22 cellular contexts compared by ENCODE assay signal in the genomic region with DNA sequence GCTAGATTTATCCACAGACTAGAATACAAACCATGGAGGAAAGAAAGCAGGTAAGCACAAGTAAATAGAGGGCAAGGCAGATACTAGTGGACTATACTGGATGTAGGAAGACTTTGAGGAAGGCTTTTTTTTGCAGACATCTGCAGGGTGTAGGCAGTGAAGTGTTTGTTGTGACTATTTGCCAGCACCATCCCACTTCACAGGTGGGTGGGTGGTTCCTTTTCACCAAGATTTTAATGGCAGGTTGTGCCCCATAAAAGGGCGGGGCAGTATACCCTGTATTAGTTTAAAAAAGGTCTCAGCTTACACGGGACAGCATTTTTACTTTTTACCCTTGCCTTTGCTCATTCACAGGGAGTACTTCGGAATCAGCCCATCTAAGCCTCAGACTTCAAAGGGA.
DNase-seq lines count a peak whose midpoint lies in the region; ATAC-seq and TF ChIP-seq lines count a peak whose summit lies in the region.
"Had no signal": no experiment of that assay in that cellular context is flagged by ENCODE, and none has a peak within 500 bp of the region (broad histone marks: within the 10 kb centered on the region; RNA-seq: fewer than 3 reads in every experiment).

No MANE protein-coding gene starts in this region.

- no peaks in the 10 kb centered on the region for H3K9me3 ChIP-seq in mucosa of descending colon
- no peaks in the 10 kb centered on the region for H3K9me3 ChIP-seq in skeletal muscle tissue (ENCODE audit: control insufficient read depth in 3 of 3, low read length in 3 of 3)
- H3K9me3 ChIP-seq in upper lobe of right lung = no peaks in the 10 kb centered on the region
- H3K9me3 ChIP-seq: BLaER1 had no signal

- DNase-seq in DMS 273 (lab: John Stamatoyannopoulos, UW; ENCODE audit: unreplicated experiment) (peak; percentile 29), DMS 273 treated with DMSO at 0.1 percent for 48 hours (lab: John Stamatoyannopoulos, UW) (no peak), NCI-H69 (lab: John Stamatoyannopoulos, UW) (peak; percentile 34), mucosa of descending colon (peak in 1 of 3 donors; percentile 19), NCI-H2107 (lab: John Stamatoyannopoulos, UW) (no peak), upper lobe of right lung (no peak)
- DNase-seq: ACHN; CD4-positive, alpha-beta T cell; COR-L47; GM23248; H9; KBM-7; NCI-H1092 treated with DMSO at 0.1 percent for 48 hours; NCI-H146; NCI-H2081; NCI-H446 treated with DMSO at 0.1 percent for 48 hours had no signal

- H3K27me3 ChIP-seq in skeletal muscle tissue (ENCODE audit: control insufficient read depth in 3 of 3, insufficient read depth in 3 of 3, low read length in 3 of 3) (no peaks in the 10 kb centered on the region), upper lobe of right lung (no peaks in the 10 kb centered on the region)
- H3K27me3 ChIP-seq: BLaER1 had no signal

- H3K36me3 ChIP-seq in mucosa of descending colon (ENCODE audit: low read depth) (no peaks in the 10 kb centered on the region), skeletal muscle tissue (ENCODE audit: control insufficient read depth in 3 of 3, insufficient read depth in 3 of 3, low read length in 3 of 3) (no peaks in the 10 kb centered on the region), upper lobe of right lung (no peaks in the 10 kb centered on the region)
- H3K36me3 ChIP-seq: BLaER1 had no signal

- H3K9ac ChIP-seq in skeletal muscle tissue (ENCODE audit: low read depth in 1 of 3, low read length in 3 of 3) = peak overlapping the region in 2 of 3 donors; percentile 41 to 55
- H3K9ac ChIP-seq: BLaER1, GM23248 had no signal

- ATAC-seq in mucosa of descending colon (peak; percentile 67), upper lobe of right lung (no peak), GM19452 (IDR thresholded peaks at IDR 0.05; ENCODE audit: unreplicated experiment) (no peak)
- ATAC-seq: Right ventricle myocardium inferior had no signal

- TF ChIP-seq CTCF in mucosa of descending colon (IDR thresholded peaks at IDR 0.05) = no peak
- TF ChIP-seq CTCF in upper lobe of right lung (IDR thresholded peaks at IDR 0.05) = no peak

- intact Hi-C loops in mucosa of descending colon (cut with DNase I, micrococcal nuclease) = no loop called here
- intact Hi-C loops in upper lobe of right lung (cut with DNase I) = no loop called here

- no peak overlapping the region for H3K4me3 ChIP-seq in mucosa of descending colon
- H3K4me3 ChIP-seq in skeletal muscle tissue (ENCODE audit: low read length in 3 of 3) = peak overlapping the region; percentile 7 to 35 (median 20)
- H3K4me3 ChIP-seq in upper lobe of right lung = no peak overlapping the region
- H3K4me3 ChIP-seq: BLaER1, GM23248 had no signal

- H3K4me1 ChIP-seq in mucosa of descending colon (ENCODE audit: low read depth) = no peaks in the 10 kb centered on the region
- H3K4me1 ChIP-seq in skeletal muscle tissue (ENCODE audit: control insufficient read depth in 3 of 3, insufficient read depth in 3 of 3, low read length in 3 of 3) = peaks cover 28 to 34% (median 32%) of the 10 kb centered on the region in 3 donors
- H3K4me1 ChIP-seq in upper lobe of right lung = peaks cover 17% of the 10 kb centered on the region
- H3K4me1 ChIP-seq: BLaER1 had no signal

- H3K27ac ChIP-seq in skeletal muscle tissue (ENCODE audit: low read depth, low read length) (peak overlapping the region; percentile 59), upper lobe of right lung (no peak overlapping the region)
- H3K27ac ChIP-seq: 22Rv1, BLaER1, GM23248, HL-60 had no signal

Comparison
In these comparisons a context has a peak if more than half of its experiments do, and no peak if none do; other contexts are left out.
1. DNase-seq: peak in DMS 273 (single experiment) and NCI-H69 (single experiment); none in DMS 273 treated with DMSO at 0.1 percent for 48 hours (single experiment), NCI-H2107 (single experiment) and upper lobe of right lung (single experiment).
2. H3K4me3 ChIP-seq: peak in skeletal muscle tissue (3 of 3); none in mucosa of descending colon (single experiment) and upper lobe of right lung (single experiment).